ENCODE assay signal across 8 cellular contexts in the genomic region with DNA sequence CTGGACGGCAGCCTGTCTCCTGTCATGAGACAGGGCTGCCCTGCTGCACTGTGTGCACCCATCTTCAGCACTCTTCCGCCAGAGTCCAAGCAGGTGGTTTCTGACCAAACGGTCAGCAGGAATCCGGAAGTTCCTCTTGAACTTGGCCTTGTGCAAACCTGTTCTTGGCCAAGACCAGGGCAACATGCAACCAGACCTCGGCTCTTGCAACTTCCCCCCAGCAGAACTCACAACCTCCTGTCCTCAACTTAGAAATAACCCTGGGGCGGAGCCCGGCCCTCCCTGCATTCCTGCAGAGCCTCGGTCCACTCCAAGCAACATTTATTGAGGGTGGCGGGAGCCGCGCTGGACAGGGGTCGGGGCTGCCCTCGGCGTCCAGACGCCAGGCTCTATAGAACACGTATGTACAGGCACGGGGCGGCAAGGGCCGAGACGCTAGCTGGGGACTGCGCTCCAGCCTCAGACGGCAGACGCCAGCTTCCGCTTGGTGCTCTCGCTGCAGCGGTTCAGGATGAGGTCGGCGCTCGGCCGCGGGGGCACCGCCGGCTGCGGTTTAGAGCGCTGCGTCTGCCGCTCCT.
DNase-seq lines count a peak whose midpoint lies in the region; ATAC-seq, FAIRE-seq and TF ChIP-seq lines count a peak whose summit lies in the region.
"Not testable (repeated sequence)": the region's sequence is repeated elsewhere in the genome, so short reads cannot be mapped to it uniquely, and the experiment has no call there.

No MANE protein-coding gene starts in this region.

- not testable (repeated sequence) for H3K27me3 ChIP-seq in HepG2 (ENCODE audit: control insufficient read depth in 1 of 2, insufficient read depth in 2 of 2, low read length in 2 of 2); tibial artery

- peak overlapping the region; percentile 60 for H3K4me2 ChIP-seq in HepG2 (ENCODE audit: low read depth, low read length)

- ATAC-seq in GM18861 (IDR thresholded peaks at IDR 0.05; ENCODE audit: unreplicated experiment) (peak; percentile 2), HG03457 (IDR thresholded peaks at IDR 0.05; ENCODE audit: unreplicated experiment) (peak; percentile 3), HepG2 (peak; percentile 56)

- H3K4me3 Mint-ChIP-seq in activated naive CD4-positive, alpha-beta T cell treated with anti-CD3 and anti-CD28 coated beads, Interleukin-2, amount 10 ng/mL, durations not matched to agents 7 days and 5 days = not testable (repeated sequence)

- BruUV-seq in HepG2 (replicated peaks; lab: Mats Ljungman, UMichigan) = not testable (repeated sequence)

- H3K4me3 ChIP-seq in epithelial cell of proximal tubule (ENCODE audit: low read depth, low read length) (peak overlapping the region; percentile 36), HepG2 (replicated peaks in 1 of 3; ENCODE audit: insufficient read depth in 1 of 3, low read depth in 2 of 3, low read length in 3 of 3) (peak overlapping the region in 2 of 3 experiments; percentile 54 to 59; a peak in 4 of 6 replicates), retinal pigment epithelial cell (ENCODE audit: low read length) (peak overlapping the region; percentile 29), tibial artery (peak overlapping the region; percentile 40 to 53)

- not testable (repeated sequence) for TF ChIP-seq RAD21 in HepG2 (CRISPR knock-in tag; IDR thresholded peaks at IDR 0.05)

- in situ Hi-C loops in HepG2 (cut with HindIII; ENCODE audit: extremely low pct_ligation_motif_present, low pct_unique_long_range_greater_than_20kb) = not testable (repeated sequence)

- H3K27ac ChIP-seq in HepG2 (ENCODE audit: extremely low read length, insufficient read depth, low read length) = not testable (repeated sequence)
- H3K27ac ChIP-seq in tibial artery = peak overlapping the region in 1 of 2 donors; percentile 44

- 0% methylated on average over 2 of the region's 37 CpGs for WGBS in HepG2 (ENCODE audit: low lambda C conversion rate)

- H3K36me3 Mint-ChIP-seq in activated naive CD4-positive, alpha-beta T cell treated with anti-CD3 and anti-CD28 coated beads, Interleukin-2, amount 10 ng/mL, durations not matched to agents 7 days and 5 days = not testable (repeated sequence)

- H2AFZ ChIP-seq in HepG2 (ENCODE audit: low read length) = not testable (repeated sequence)

- intact Hi-C loops in HepG2 (cut with micrococcal nuclease; ENCODE audit: unreplicated experiment); tibial artery (cut with DNase I; ENCODE audit: low total_unique reads): not testable (repeated sequence)

- not testable (repeated sequence) for TF ChIP-seq CTCF in epithelial cell of proximal tubule (conservative IDR thresholded peaks at IDR 0.05; ENCODE audit: low read depth, low read length); HepG2 (CRISPR knock-in tag; IDR thresholded peaks at IDR 0.05); retinal pigment epithelial cell (conservative IDR thresholded peaks at IDR 0.05; ENCODE audit: low read depth, low read length); tibial artery (IDR thresholded peaks at IDR 0.05)

- CTCF ChIA-PET in activated naive CD4-positive, alpha-beta T cell treated with anti-CD3 and anti-CD28 coated beads, Interleukin-2, amount 10 ng/mL, durations not matched to agents 7 days and 5 days (lab: Charles Lee); HepG2 (lab: Yijun Ruan, JAX; ENCODE audit: low intra/inter-chr PET ratio, low total read pairs): not testable (repeated sequence)

- not testable (repeated sequence) for H3K79me2 ChIP-seq in HepG2 (ENCODE audit: insufficient read depth, low read length)

- not testable (repeated sequence) for FAIRE-seq in HepG2 (lab: Jason Lieb, UNC)

- not testable (repeated sequence) for TF ChIP-seq EP300 in HepG2 (IDR thresholded peaks at IDR 0.05; ENCODE audit: low read depth in 2 of 2, low read length in 2 of 2); HepG2 (CRISPR knock-in tag; IDR thresholded peaks at IDR 0.05; ENCODE audit: borderline replicate concordance)

- not testable (repeated sequence) for H3K4me1 Mint-ChIP-seq in activated naive CD4-positive, alpha-beta T cell treated with anti-CD3 and anti-CD28 coated beads, Interleukin-2, amount 10 ng/mL, durations not matched to agents 7 days and 5 days

- H3K9ac ChIP-seq in HepG2 (ENCODE audit: insufficient read depth, low read depth, low read length) = not testable (repeated sequence)

- DNase-seq in T-helper 22 cell (ENCODE audit: low read depth) (peak; percentile 17), tibial artery (peak; percentile 29 to 64)
- peak; percentile 53 for DNase-seq in activated naive CD4-positive, alpha-beta T cell treated with anti-CD3 and anti-CD28 coated beads, Interleukin-2, amount 10 ng/mL, durations not matched to agents 7 days and 5 days
- not testable (repeated sequence) for DNase-seq in epithelial cell of proximal tubule (ENCODE audit: low read depth); HepG2 (ENCODE audit: low spot score); retinal pigment epithelial cell (ENCODE audit: low read depth)

- not testable (repeated sequence) for H3K36me3 ChIP-seq in HepG2 (replicated peaks in 1 of 2; ENCODE audit: control insufficient read depth in 1 of 2, insufficient read depth in 2 of 2, low read length in 2 of 2); tibial artery

- H3K4me1 ChIP-seq in HepG2 (ENCODE audit: insufficient read depth, low read length); tibial artery: not testable (repeated sequence)

- H3K9me3 ChIP-seq in HepG2 (ENCODE audit: low read length); tibial artery: not testable (repeated sequence)

- H3K9me3 Mint-ChIP-seq in activated naive CD4-positive, alpha-beta T cell treated with anti-CD3 and anti-CD28 coated beads, Interleukin-2, amount 10 ng/mL, durations not matched to agents 7 days and 5 days = not testable (repeated sequence)

- not testable (repeated sequence) for H3K27ac Mint-ChIP-seq in activated naive CD4-positive, alpha-beta T cell treated with anti-CD3 and anti-CD28 coated beads, Interleukin-2, amount 10 ng/mL, durations not matched to agents 7 days and 5 days

- 0 out of 4 replicates have a peak, but pooled peaks of 1 of the 2 experiments have one; percentile 18 for TF ChIP-seq POLR2A in HepG2 (IDR thresholded peaks at IDR 0.05; ENCODE audit: insufficient read depth in 1 of 2, low read depth in 2 of 2, low read length in 2 of 2)

- not testable (repeated sequence) for H4K20me1 ChIP-seq in HepG2 (ENCODE audit: insufficient read depth, low read length)

- H3K27me3 Mint-ChIP-seq in activated naive CD4-positive, alpha-beta T cell treated with anti-CD3 and anti-CD28 coated beads, Interleukin-2, amount 10 ng/mL, durations not matched to agents 7 days and 5 days = not testable (repeated sequence)

- POLR2A ChIA-PET in HepG2 (lab: Yijun Ruan, JAX) = not testable (repeated sequence)

TF ChIP-seq in HepG2, 621 proteins besides CTCF, POLR2A, EP300 and RAD21 (continues in another document):
- TF ChIP-seq BCL6 (CRISPR knock-in tag; IDR thresholded peaks at IDR 0.05) (peak; percentile 22; the same call in 1 of the 2 replicates), ZMYM3 (CRISPR knock-in tag; IDR thresholded peaks at IDR 0.05) (0 out of 2 replicates have a peak, but pooled peaks have one; percentile 24), HNF4A (CRISPR knock-in tag; IDR thresholded peaks at IDR 0.05) (peak; percentile 29; the same call in 1 of the 2 replicates), ZNF629 (CRISPR knock-in tag; conservative IDR thresholded peaks at IDR 0.05) (peak; percentile 83), TAF1 (CRISPR knock-in tag; IDR thresholded peaks at IDR 0.05) (0 out of 2 replicates have a peak, but pooled peaks have one; percentile 26), SAP130 (CRISPR knock-in tag; IDR thresholded peaks at IDR 0.05; ENCODE audit: low read depth) (peak; percentile 10; the same call in 1 of the 2 replicates), ELF1 (CRISPR knock-in tag; IDR thresholded peaks at IDR 0.05) (peak; percentile 65), GABPB1 (CRISPR knock-in tag; IDR thresholded peaks at IDR 0.05) (peak; percentile 36; the same call in 1 of the 2 replicates), RXRA (CRISPR knock-in tag; IDR thresholded peaks at IDR 0.05) (peak; percentile 34), ETV5 (CRISPR knock-in tag; IDR thresholded peaks at IDR 0.05; ENCODE audit: borderline replicate concordance) (peak; percentile 50; the same call in 1 of the 2 replicates), POLR2G (IDR thresholded peaks at IDR 0.05; ENCODE audit: low read depth, low read length) (0 out of 2 replicates have a peak, but pooled peaks have one; percentile 30), RARA (CRISPR knock-in tag; IDR thresholded peaks at IDR 0.05) (peak; percentile 83)
- TF ChIP-seq, protein P1, sequence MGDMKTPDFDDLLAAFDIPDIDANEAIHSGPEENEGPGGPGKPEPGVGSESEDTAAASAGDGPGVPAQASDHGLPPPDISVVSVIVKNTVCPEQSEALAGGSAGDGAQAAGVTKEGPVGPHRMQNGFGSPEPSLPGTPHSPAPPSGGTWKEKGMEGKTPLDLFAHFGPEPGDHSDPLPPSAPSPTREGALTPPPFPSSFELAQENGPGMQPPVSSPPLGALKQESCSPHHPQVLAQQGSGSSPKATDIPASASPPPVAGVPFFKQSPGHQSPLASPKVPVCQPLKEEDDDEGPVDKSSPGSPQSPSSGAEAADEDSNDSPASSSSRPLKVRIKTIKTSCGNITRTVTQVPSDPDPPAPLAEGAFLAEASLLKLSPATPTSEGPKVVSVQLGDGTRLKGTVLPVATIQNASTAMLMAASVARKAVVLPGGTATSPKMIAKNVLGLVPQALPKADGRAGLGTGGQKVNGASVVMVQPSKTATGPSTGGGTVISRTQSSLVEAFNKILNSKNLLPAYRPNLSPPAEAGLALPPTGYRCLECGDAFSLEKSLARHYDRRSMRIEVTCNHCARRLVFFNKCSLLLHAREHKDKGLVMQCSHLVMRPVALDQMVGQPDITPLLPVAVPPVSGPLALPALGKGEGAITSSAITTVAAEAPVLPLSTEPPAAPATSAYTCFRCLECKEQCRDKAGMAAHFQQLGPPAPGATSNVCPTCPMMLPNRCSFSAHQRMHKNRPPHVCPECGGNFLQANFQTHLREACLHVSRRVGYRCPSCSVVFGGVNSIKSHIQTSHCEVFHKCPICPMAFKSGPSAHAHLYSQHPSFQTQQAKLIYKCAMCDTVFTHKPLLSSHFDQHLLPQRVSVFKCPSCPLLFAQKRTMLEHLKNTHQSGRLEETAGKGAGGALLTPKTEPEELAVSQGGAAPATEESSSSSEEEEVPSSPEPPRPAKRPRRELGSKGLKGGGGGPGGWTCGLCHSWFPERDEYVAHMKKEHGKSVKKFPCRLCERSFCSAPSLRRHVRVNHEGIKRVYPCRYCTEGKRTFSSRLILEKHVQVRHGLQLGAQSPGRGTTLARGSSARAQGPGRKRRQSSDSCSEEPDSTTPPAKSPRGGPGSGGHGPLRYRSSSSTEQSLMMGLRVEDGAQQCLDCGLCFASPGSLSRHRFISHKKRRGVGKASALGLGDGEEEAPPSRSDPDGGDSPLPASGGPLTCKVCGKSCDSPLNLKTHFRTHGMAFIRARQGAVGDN (CRISPR knock-in tag; IDR thresholded peaks at IDR 0.05) = peak; percentile 33; the same call in 1 of the 2 replicates

Comparison
In these comparisons a context has a peak if more than half of its experiments do, and no peak if none do; other contexts are left out.
1. ATAC-seq: peak in every context shown above with its lines; median percentile 56 in HepG2; 3 in HG03457; 2 in GM18861.